In the genomic region with DNA sequence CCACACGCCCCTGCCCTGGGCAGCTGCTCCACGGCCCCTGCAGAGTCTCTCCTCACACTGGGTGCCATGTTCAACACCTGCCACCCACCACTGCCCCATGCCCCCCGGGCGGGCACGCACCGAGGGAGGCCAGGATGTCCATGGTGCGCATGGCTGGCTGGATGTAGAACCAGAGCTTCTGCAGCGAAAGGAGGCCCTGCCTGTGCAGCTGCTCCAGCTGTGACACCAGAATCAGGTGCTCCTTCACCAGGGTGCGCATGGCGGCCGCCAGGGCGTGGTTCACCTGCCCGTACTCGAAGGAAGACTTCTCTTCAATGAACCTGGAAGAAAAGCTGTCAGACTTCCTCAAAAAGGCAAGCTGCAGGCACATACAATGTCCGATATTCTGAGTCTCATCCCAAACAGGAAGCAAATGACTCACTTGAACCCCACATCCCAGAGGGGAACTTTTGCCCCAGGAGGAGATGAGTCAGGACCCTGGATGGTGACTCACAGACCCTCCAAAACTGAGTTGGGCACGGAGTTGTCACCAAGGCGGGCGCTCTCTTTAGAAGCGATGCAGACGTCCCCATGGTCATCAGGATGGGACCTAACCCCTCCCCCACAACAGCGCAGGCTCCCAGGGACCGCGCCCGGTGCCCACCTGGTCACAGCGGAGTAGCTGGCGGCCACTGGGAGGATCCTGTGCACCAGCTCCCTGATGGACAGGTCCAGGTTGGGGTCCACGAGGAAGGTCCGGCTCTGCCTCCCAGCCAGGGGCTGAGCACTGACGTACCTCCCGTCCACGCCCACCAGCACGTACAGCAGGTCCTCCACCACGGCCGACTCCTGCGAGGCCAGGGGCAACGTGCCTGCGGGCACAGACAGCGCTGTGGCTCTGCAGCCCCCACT, we compare ENCODE assay signal across 13 cellular contexts. TPM values are rescaled to one million over a fixed set of nuclear protein-coding genes. Genes with fewer than 3 reads are reported as not detected.
DNase-seq lines count a peak whose midpoint lies in the region; ATAC-seq, FAIRE-seq and TF ChIP-seq lines count a peak whose summit lies in the region.
"Had no signal": no experiment of that assay in that cellular context is flagged by ENCODE, and none has a peak within 500 bp of the region (broad histone marks: within the 10 kb centered on the region; RNA-seq: fewer than 3 reads in every experiment).

No MANE protein-coding gene starts in this region.

- DNase-seq in AG08396 (ENCODE audit: low spot score), result peak; percentile 94
- DNase-seq in LHCN-M2 (ENCODE audit: low read depth), result peak; percentile 87
- DNase-seq in K562 (ENCODE audit: extremely low read depth in 1 of 4, low spot score in 3 of 4), result no peak
- DNase-seq in lower lobe of right lung, result no peak
- DNase-seq in lower leg skin (ENCODE audit: low spot score in 2 of 2), result no peak
- DNase-seq in mucosa of gallbladder (ENCODE audit: low spot score), result no peak
- no peak for DNase-seq in NCI-H1105 treated with DMSO at 0.1 percent for 48 hours (lab: John Stamatoyannopoulos, UW)
- no peak for DNase-seq in NCI-H446 treated with DMSO at 0.1 percent for 48 hours (lab: John Stamatoyannopoulos, UW)
- DNase-seq: activated naive CD8-positive, alpha-beta T cell treated with anti-CD3 and anti-CD28 coated beads, Interleukin-2, amount 10 ng/mL, durations not matched to agents 7 days and 5 days; heart right ventricle; NCI-H526 treated with DMSO at 0.1 percent for 48 hours; WERI-Rb-1 had no signal

- H3K79me2 ChIP-seq in K562 (ENCODE audit: control insufficient read depth, insufficient read depth, low read length), result no peaks in the 10 kb centered on the region

- H3K27me3 ChIP-seq in K562 (ENCODE audit: control insufficient read depth in 2 of 2, insufficient read depth in 2 of 2, low read length in 2 of 2) (no peaks in the 10 kb centered on the region), lower lobe of right lung (ENCODE audit: low read depth) (no peaks in the 10 kb centered on the region)
- H3K27me3 ChIP-seq: heart right ventricle, neutrophil had no signal

- no peak for FAIRE-seq in K562 (lab: Jason Lieb, UNC)

- H4K20me1 ChIP-seq in K562 (replicated peaks; ENCODE audit: control insufficient read depth, insufficient read depth, low read length), result no peaks in the 10 kb centered on the region

- intact Hi-C loops in K562 (cut with micrococcal nuclease) (no loop called here), lower lobe of right lung (cut with DNase I) (no loop called here), lower leg skin (cut with DNase I; ENCODE audit: low total_unique reads) (no loop called here)

- POLR2A ChIA-PET in K562 (lab: Yijun Ruan, JAX), result interaction anchor here (1.0 to 1.1 kb wide), 3 partner anchors 10 to 32 kb away, joined by 3 to 4 read pairs (median 4); no protein-coding TSS in a partner anchor

- no TSS peak for BruUV-seq in K562 (replicated peaks; lab: Mats Ljungman, UMichigan)

- no peak overlapping the region for H2AFZ ChIP-seq in K562 (ENCODE audit: low read depth, low read length)

- no peaks in the 10 kb centered on the region for H3K9me1 ChIP-seq in K562 (ENCODE audit: control insufficient read depth, insufficient read depth, low read length)

- H3K4me1 ChIP-seq in K562 (replicated peaks in 1 of 2; ENCODE audit: control insufficient read depth in 2 of 2, insufficient read depth in 2 of 2, low read length in 2 of 2) (no peaks in the 10 kb centered on the region), lower lobe of right lung (peaks cover 11% of the 10 kb centered on the region)

- no peak for TF ChIP-seq CTCF in K562 (IDR thresholded peaks at IDR 0.05 in 2 of 3, conservative IDR thresholded peaks at IDR 0.05 in 1 of 3; ENCODE audit: insufficient read depth in 2 of 3, low read depth in 1 of 3, low read length in 3 of 3)
- TF ChIP-seq CTCF in lower lobe of right lung (IDR thresholded peaks at IDR 0.05), result no peak
- TF ChIP-seq CTCF in lower leg skin (IDR thresholded peaks at IDR 0.05), result no peak

- CTCF ChIA-PET in K562 (lab: Yijun Ruan, JAX; ENCODE audit: low intra/inter-chr PET ratio), result no interaction called here

- no peak overlapping the region for H3K4me2 ChIP-seq in K562 (ENCODE audit: insufficient read depth, low read length)

- ATAC-seq in K562, result no peak
- peak; percentile 14 to 52 for ATAC-seq in lower lobe of right lung

- no peak for TF ChIP-seq RAD21 in K562 (CRISPR knock-in tag; conservative IDR thresholded peaks at IDR 0.05 in 1 of 2, IDR thresholded peaks at IDR 0.05 in 1 of 2)

- H3K4me3 ChIP-seq in K562 (no peak overlapping the region), lower lobe of right lung (no peak overlapping the region), lower leg skin (ENCODE audit: low read depth, poor library complexity, severe bottlenecking) (no peak overlapping the region)
- H3K4me3 ChIP-seq: heart right ventricle had no signal

- H3K9me3 ChIP-seq in K562 (replicated peaks; ENCODE audit: control insufficient read depth, insufficient read depth, low read depth, low read length), result no peaks in the 10 kb centered on the region
- H3K9me3 ChIP-seq in lower lobe of right lung, result no peaks in the 10 kb centered on the region
- H3K9me3 ChIP-seq: heart right ventricle, neutrophil had no signal

- H3K27ac ChIP-seq in K562 (ENCODE audit: extremely low read depth, low read depth, low read length) (no peak overlapping the region), lower lobe of right lung (no peak overlapping the region)
- H3K27ac ChIP-seq: neutrophil, WERI-Rb-1 had no signal

- TF ChIP-seq POLR2A in K562 (conservative IDR thresholded peaks at IDR 0.05) (no peak), lower leg skin (IDR thresholded peaks at IDR 0.05) (no peak)

- 97% methylated on average over 20 of the region's 38 CpGs for WGBS in K562 (ENCODE audit: insufficient coverage, low coverage, missing lambda C conversion rate)
- 87 to 90% methylated on average over 16 to 38 of the region's 38 CpGs for WGBS in lower leg skin, 2 donors

- H3K36me3 ChIP-seq in K562 (ENCODE audit: control insufficient read depth, insufficient read depth, low read length) (peaks cover 71% of the 10 kb centered on the region; the same call in 2 of the 3 replicates), lower lobe of right lung (peaks cover 87% of the 10 kb centered on the region)

- no peak overlapping the region for H3K9ac ChIP-seq in K562 (ENCODE audit: insufficient read depth in 1 of 2, low read depth in 2 of 2, low read length in 2 of 2)

- TF ChIP-seq EP300 in K562 (IDR thresholded peaks at IDR 0.05; ENCODE audit: low read length), result no peak

- in situ Hi-C loops in K562 (cut with MboI), result no loop called here

RNA-seq across cellular contexts. Expression of gene TUBGCP2, which starts 15.5 kb away (rescaled TPM):
- total RNA-seq in LHCN-M2 (2014; rRNA removed), result 73.9 and 74.8 TPM in 2 replicates
- polyA plus RNA-seq in LHCN-M2 (2012), result 59.1 TPM
- total RNA-seq in K562 (2011; cell fraction: chromatin; rRNA removed; ENCODE audit: low replicate concordance), result 97.4 and 177 TPM in 2 replicates
- 93.2 and 103 TPM in 2 replicates for total RNA-seq in K562 (2011; cell fraction: nucleolus; rRNA removed)
- 81.1 and 81.7 TPM in 2 replicates for total RNA-seq in K562 (2011; cell fraction: nucleoplasm; rRNA removed)
- total RNA-seq in K562 (2014; rRNA removed), result 35.1 and 44.2 TPM in 2 replicates
- 21.0 and 22.1 TPM in 2 replicates for total RNA-seq in K562 (2014; rRNA removed; fragmentation: Illumina TruSeq; extraction: Trizol)
- 23.3 and 27.0 TPM in 2 replicates for total RNA-seq in K562 (2015; rRNA removed; fragmentation: Illumina TruSeq; extraction: Trizol)
- 56.6 and 56.7 TPM in 2 replicates for total RNA-seq in K562 (2021)
- polyA plus RNA-seq in K562 (2011; rRNA removed), result 39.3 and 45.1 TPM in 2 replicates
- 33.2 and 44.0 TPM in 2 replicates for polyA plus RNA-seq in K562 (2011; cell fraction: cytosol; rRNA removed)
- polyA plus RNA-seq in K562 (2011; cell fraction: nucleus; rRNA removed), result 79.4 and 99.6 TPM in 2 replicates
- 29.8 and 48.0 TPM in 2 replicates for polyA plus RNA-seq in K562 (2012)
- 28.4 and 35.5 TPM in 2 replicates for polyA plus RNA-seq in K562 (2014; fragmentation: Illumina TruSeq; extraction: Trizol)
- polyA plus RNA-seq in K562 (2014; fragmentation: Nextera tagmentation; extraction: Ambion mirVana), result 1 to 10 TPM; 4.3 to 4.4 TPM
- polyA plus RNA-seq in K562 (2014; rRNA removed), result 32.0 and 33.0 TPM in 2 replicates
- 36.7 and 39.5 TPM in 2 replicates for polyA minus RNA-seq in K562 (2011; rRNA and poly(A)+ RNA removed)
- 29.7 and 33.5 TPM in 2 replicates for polyA minus RNA-seq in K562 (2011; cell fraction: cytosol; rRNA and poly(A)+ RNA removed)
- polyA minus RNA-seq in K562 (2011; cell fraction: nucleus; rRNA and poly(A)+ RNA removed), result 35.9 and 60.8 TPM in 2 replicates
- total RNA-seq in lower lobe of right lung, result 54.5 TPM
- 10 to 100 TPM; 41.1 to 75.7 (median 43.5) TPM for total RNA-seq in lower leg skin
- total RNA-seq in mucosa of gallbladder, result 56.9 TPM

RNA-seq across cellular contexts. Expression of gene ZNF511, which starts 15.6 kb away (rescaled TPM):
- total RNA-seq in LHCN-M2 (2014; rRNA removed) (26.9 and 33.8 TPM in 2 replicates), K562 (2014; rRNA removed) (36.3 and 44.4 TPM in 2 replicates), K562 (2014; rRNA removed; fragmentation: Illumina TruSeq; extraction: Trizol) (19.2 and 24.5 TPM in 2 replicates), K562 (2015; rRNA removed; fragmentation: Illumina TruSeq; extraction: Trizol) (46.6 and 48.8 TPM in 2 replicates), K562 (2021) (69.3 and 72.9 TPM in 2 replicates), lower lobe of right lung (44.8 TPM), lower leg skin (10 to 100 TPM; 15.8 to 30.3 (median 22.0) TPM), mucosa of gallbladder (35.9 TPM)
- 38.2 TPM for polyA plus RNA-seq in LHCN-M2 (2012)
- total RNA-seq in K562 (2011; cell fraction: chromatin; rRNA removed; ENCODE audit: low replicate concordance), result 15.4 and 25.5 TPM in 2 replicates
- 20.5 and 22.4 TPM in 2 replicates for total RNA-seq in K562 (2011; cell fraction: nucleolus; rRNA removed)
- total RNA-seq in K562 (2011; cell fraction: nucleoplasm; rRNA removed), result 21.4 and 24.6 TPM in 2 replicates
- polyA plus RNA-seq in K562 (2011; rRNA removed) (37.3 and 40.1 TPM in 2 replicates), K562 (2014; fragmentation: Illumina TruSeq; extraction: Trizol) (47.2 and 51.8 TPM in 2 replicates), K562 (2014; fragmentation: Nextera tagmentation; extraction: Ambion mirVana) (1 to 10 TPM in 1 of 2 experiments, under 1 TPM in 1; 0.61 to 3.7 TPM), K562 (2014; rRNA removed) (57.4 TPM in 2 replicates)
- polyA plus RNA-seq in K562 (2011; cell fraction: cytosol; rRNA removed), result 31.7 and 75.7 TPM in 2 replicates
- polyA plus RNA-seq in K562 (2011; cell fraction: nucleus; rRNA removed), result 45.8 and 50.3 TPM in 2 replicates
- polyA plus RNA-seq in K562 (2012), result 43.5 and 47.7 TPM in 2 replicates
- 11.4 and 19.7 TPM in 2 replicates for polyA minus RNA-seq in K562 (2011; rRNA and poly(A)+ RNA removed)
- 18.1 and 20.8 TPM in 2 replicates for polyA minus RNA-seq in K562 (2011; cell fraction: cytosol; rRNA and poly(A)+ RNA removed)
- polyA minus RNA-seq in K562 (2011; cell fraction: nucleus; rRNA and poly(A)+ RNA removed), result 10.2 and 13.4 TPM in 2 replicates

RNA-seq across cellular contexts. Expression of gene ADAM8, which starts 16.5 kb away (rescaled TPM):
- total RNA-seq in LHCN-M2 (2014; rRNA removed) (0.57 and 0.77 TPM in 2 replicates), K562 (2014; rRNA removed) (2.9 and 3.3 TPM in 2 replicates), K562 (2014; rRNA removed; fragmentation: Illumina TruSeq; extraction: Trizol) (0.19 and 0.25 TPM in 2 replicates), K562 (2015; rRNA removed; fragmentation: Illumina TruSeq; extraction: Trizol) (1.0 TPM in 2 replicates), K562 (2021) (6.1 and 7.0 TPM in 2 replicates), lower lobe of right lung (18.7 TPM), lower leg skin (1 to 10 TPM; 3.3 to 5.9 (median 4.6) TPM), mucosa of gallbladder (12.7 TPM)
- polyA plus RNA-seq in LHCN-M2 (2012), result 0.05 TPM
- total RNA-seq in K562 (2011; cell fraction: chromatin; rRNA removed; ENCODE audit: low replicate concordance), result 8.0 and 37.9 TPM in 2 replicates
- 34.7 and 35.9 TPM in 2 replicates for total RNA-seq in K562 (2011; cell fraction: nucleolus; rRNA removed)
- total RNA-seq in K562 (2011; cell fraction: nucleoplasm; rRNA removed), result 11.8 and 15.8 TPM in 2 replicates
- polyA plus RNA-seq in K562 (2011; rRNA removed) (1.5 and 5.8 TPM in 2 replicates), K562 (2014; fragmentation: Illumina TruSeq; extraction: Trizol) (1.1 and 3.4 TPM in 2 replicates), K562 (2014; fragmentation: Nextera tagmentation; extraction: Ambion mirVana) (under 1 TPM; 0.07 to 0.14 TPM), K562 (2014; rRNA removed) (5.0 and 7.2 TPM in 2 replicates)
- polyA plus RNA-seq in K562 (2011; cell fraction: cytosol; rRNA removed), result 5.3 and 5.8 TPM in 2 replicates
- polyA plus RNA-seq in K562 (2011; cell fraction: nucleus; rRNA removed), result 42.9 and 49.0 TPM in 2 replicates
- 4.0 and 16.8 TPM in 2 replicates for polyA plus RNA-seq in K562 (2012)
- 1.0 and 1.6 TPM in 2 replicates for polyA minus RNA-seq in K562 (2011; rRNA and poly(A)+ RNA removed)
- 3.1 and 5.6 TPM in 2 replicates for polyA minus RNA-seq in K562 (2011; cell fraction: cytosol; rRNA and poly(A)+ RNA removed)
- 14.7 and 18.5 TPM in 2 replicates for polyA minus RNA-seq in K562 (2011; cell fraction: nucleus; rRNA and poly(A)+ RNA removed)

RNA-seq across cellular contexts. Expression of gene CALY, which starts 43.5 kb away (rescaled TPM):
- total RNA-seq in LHCN-M2 (2014; rRNA removed) (not detected in 2 replicates), K562 (2014; rRNA removed) (0.04 TPM in 1 of 2 replicates, not detected in the other), K562 (2014; rRNA removed; fragmentation: Illumina TruSeq; extraction: Trizol) (not detected in 2 replicates), K562 (2015; rRNA removed; fragmentation: Illumina TruSeq; extraction: Trizol) (not detected in 2 replicates), K562 (2021) (not detected in 2 replicates), lower lobe of right lung (not detected), lower leg skin (not detected), mucosa of gallbladder (0.92 TPM)
- polyA plus RNA-seq in LHCN-M2 (2012), result 0.10 TPM
- 0.56 TPM in 1 of 2 replicates, not detected in the other for total RNA-seq in K562 (2011; cell fraction: chromatin; rRNA removed; ENCODE audit: low replicate concordance)
- total RNA-seq in K562 (2011; cell fraction: nucleolus; rRNA removed), result not detected in 2 replicates
- not detected in 2 replicates for total RNA-seq in K562 (2011; cell fraction: nucleoplasm; rRNA removed)
- polyA plus RNA-seq in K562 (2011; rRNA removed) (not detected in 2 replicates), K562 (2014; fragmentation: Illumina TruSeq; extraction: Trizol) (not detected in 2 replicates), K562 (2014; fragmentation: Nextera tagmentation; extraction: Ambion mirVana) (not detected), K562 (2014; rRNA removed) (not detected in 2 replicates)
- 0.03 and 0.16 TPM in 2 replicates for polyA plus RNA-seq in K562 (2011; cell fraction: cytosol; rRNA removed)
- 0.04 and 0.36 TPM in 2 replicates for polyA plus RNA-seq in K562 (2011; cell fraction: nucleus; rRNA removed)
- not detected in 2 replicates for polyA plus RNA-seq in K562 (2012)
- polyA minus RNA-seq in K562 (2011; rRNA and poly(A)+ RNA removed), result not detected in 2 replicates
- polyA minus RNA-seq in K562 (2011; cell fraction: cytosol; rRNA and poly(A)+ RNA removed), result not detected in 2 replicates
- not detected in 2 replicates for polyA minus RNA-seq in K562 (2011; cell fraction: nucleus; rRNA and poly(A)+ RNA removed)

RNA-seq across cellular contexts. Expression of gene PRAP1, which starts 54.0 kb away (rescaled TPM):
- not detected in 2 replicates for total RNA-seq in LHCN-M2 (2014; rRNA removed)
- polyA plus RNA-seq in LHCN-M2 (2012), result not detected
- not detected in 2 replicates for total RNA-seq in K562 (2011; cell fraction: chromatin; rRNA removed; ENCODE audit: low replicate concordance)
- total RNA-seq in K562 (2011; cell fraction: nucleolus; rRNA removed), result not detected in 2 replicates
- total RNA-seq in K562 (2011; cell fraction: nucleoplasm; rRNA removed), result not detected in 2 replicates
- not detected in 2 replicates for total RNA-seq in K562 (2014; rRNA removed)
- not detected in 2 replicates for total RNA-seq in K562 (2014; rRNA removed; fragmentation: Illumina TruSeq; extraction: Trizol)
- not detected in 2 replicates for total RNA-seq in K562 (2015; rRNA removed; fragmentation: Illumina TruSeq; extraction: Trizol)
- not detected in 2 replicates for total RNA-seq in K562 (2021)
- not detected in 2 replicates for polyA plus RNA-seq in K562 (2011; rRNA removed)
- 0.07 TPM in 1 of 2 replicates, not detected in the other for polyA plus RNA-seq in K562 (2011; cell fraction: cytosol; rRNA removed)
- not detected in 2 replicates for polyA plus RNA-seq in K562 (2011; cell fraction: nucleus; rRNA removed)
- polyA plus RNA-seq in K562 (2012), result not detected in 2 replicates
- not detected in 2 replicates for polyA plus RNA-seq in K562 (2014; fragmentation: Illumina TruSeq; extraction: Trizol)
- polyA plus RNA-seq in K562 (2014; fragmentation: Nextera tagmentation; extraction: Ambion mirVana), result not detected
- polyA plus RNA-seq in K562 (2014; rRNA removed), result 0.16 TPM in 1 of 2 replicates, not detected in the other
- not detected in 2 replicates for polyA minus RNA-seq in K562 (2011; rRNA and poly(A)+ RNA removed)
- polyA minus RNA-seq in K562 (2011; cell fraction: cytosol; rRNA and poly(A)+ RNA removed), result not detected in 2 replicates
- polyA minus RNA-seq in K562 (2011; cell fraction: nucleus; rRNA and poly(A)+ RNA removed), result not detected in 2 replicates
- not detected for total RNA-seq in lower lobe of right lung
- total RNA-seq in lower leg skin, result not detected
- total RNA-seq in mucosa of gallbladder, result 4.8 TPM
- total RNA-seq: activated naive CD8-positive, alpha-beta T cell treated with anti-CD3 and anti-CD28 coated beads, Interleukin-2, amount 10 ng/mL, durations not matched to agents 7 days and 5 days; heart right ventricle had no signal
- polyA plus RNA-seq: heart right ventricle had no signal

Comparison
In these comparisons a context has a peak if more than half of its experiments do, and no peak if none do; other contexts are left out.
1. DNase-seq: peak in AG08396 (single experiment) and LHCN-M2 (single experiment); none in K562 (0 of 4), lower lobe of right lung (single experiment), lower leg skin (0 of 2), mucosa of gallbladder (single experiment), NCI-H1105 treated with DMSO at 0.1 percent for 48 hours (single experiment) and NCI-H446 treated with DMSO at 0.1 percent for 48 hours (single experiment).